Comparison of ENCODE assay signal across 14 cellular contexts in the genomic region with DNA sequence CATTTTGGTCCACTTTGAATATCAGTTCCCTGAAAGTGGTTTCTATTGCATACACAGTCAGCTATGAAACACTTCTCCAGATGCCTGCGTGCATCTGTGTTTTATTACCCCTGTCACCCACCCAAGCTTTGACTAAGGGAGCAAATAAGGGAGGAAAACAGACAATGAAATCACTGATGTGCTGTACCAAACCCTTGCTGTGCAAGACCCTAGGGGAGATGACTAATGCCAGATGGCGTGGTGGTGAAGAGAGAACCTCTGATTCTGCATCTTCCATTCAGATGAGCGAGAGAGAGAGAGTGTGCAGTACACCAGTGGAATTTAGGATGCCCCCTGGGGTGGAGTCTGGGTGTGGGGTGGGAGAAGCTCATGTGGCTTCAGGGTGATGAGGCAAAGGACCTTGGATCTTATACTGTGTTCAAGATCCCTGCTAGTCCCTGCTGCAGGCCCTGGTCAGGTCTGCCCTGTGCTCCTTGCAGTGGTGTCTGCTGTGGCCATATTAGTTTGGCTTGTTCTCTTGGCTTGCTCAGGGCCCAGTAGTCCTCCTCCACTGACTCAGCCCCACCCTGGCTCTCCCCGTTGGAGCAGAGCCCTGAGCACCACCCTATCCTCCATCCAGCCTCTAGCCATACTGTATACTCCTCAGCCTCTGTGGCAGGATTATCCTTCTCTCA. TPM values are rescaled to one million over a fixed set of nuclear protein-coding genes. Genes with fewer than 3 reads are reported as not detected.
A peak's percentile ranks its signal among the peaks of the same experiment; 100 is the strongest.
DNase-seq lines count a peak whose midpoint lies in the region; ATAC-seq and TF ChIP-seq lines count a peak whose summit lies in the region.
"Had no signal": no experiment of that assay in that cellular context is flagged by ENCODE, and none has a peak within 500 bp of the region (broad histone marks: within the 10 kb centered on the region; RNA-seq: fewer than 3 reads in every experiment).

No MANE protein-coding gene starts in this region.

- H3K4me1 Mint-ChIP-seq in natural killer cell treated with Interleukin-12 subunit alpha and Interleukin-12 subunit beta and Interleukin-15 and Interleukin-18, amount 100 ng/mL, for 72 hours (ENCODE audit: low read depth in 2 of 2) = no peaks in the 10 kb centered on the region

- H3K27me3 Mint-ChIP-seq in natural killer cell treated with Interleukin-12 subunit alpha and Interleukin-12 subunit beta and Interleukin-15 and Interleukin-18, amount 100 ng/mL, for 72 hours = peaks cover 13 to 19% of the 10 kb centered on the region in 2 donors

- TF ChIP-seq POLR2A in esophagus muscularis mucosa (IDR thresholded peaks at IDR 0.05; ENCODE audit: low read depth) = no peak
- TF ChIP-seq POLR2A in erythroblast (IDR thresholded peaks at IDR 0.05; ENCODE audit: low read length) = no peak

- ATAC-seq in natural killer cell treated with Interleukin-12 subunit alpha and Interleukin-12 subunit beta and Interleukin-15 and Interleukin-18, amount 100 ng/mL, for 72 hours = peak; percentile 46 to 60
- ATAC-seq in HG03378 (IDR thresholded peaks at IDR 0.05; ENCODE audit: unreplicated experiment) (no peak), HG02588 (IDR thresholded peaks at IDR 0.05; ENCODE audit: unreplicated experiment) (no peak)

- intact Hi-C loops in esophagus muscularis mucosa (cut with DNase I) = no loop called here

- CTCF ChIA-PET in AG04450 (lab: Charles Lee) = interaction anchor here (0.7 to 1.1 kb wide), 3 partner anchors 12 to 14 kb away, joined by 3 to 4 read pairs (median 4); no protein-coding TSS in a partner anchor

- H3K9me3 Mint-ChIP-seq in natural killer cell treated with Interleukin-12 subunit alpha and Interleukin-12 subunit beta and Interleukin-15 and Interleukin-18, amount 100 ng/mL, for 72 hours = no peaks in the 10 kb centered on the region

- peak; percentile 2 for DNase-seq in AG04450 (ENCODE audit: low read depth, low spot score)
- peak; percentile 90 for DNase-seq in MG63
- peak; percentile 91 for DNase-seq in esophagus muscularis mucosa (ENCODE audit: extremely low spot score)
- no peak for DNase-seq in natural killer cell treated with Interleukin-12 subunit alpha and Interleukin-12 subunit beta and Interleukin-15 and Interleukin-18, amount 100 ng/mL, for 72 hours (ENCODE audit: low spot score)
- no peak for DNase-seq in activated naive CD4-positive, alpha-beta T cell treated with anti-CD3 and anti-CD28 coated beads, Interleukin-2, amount 50 U/mL, for 16 hours
- DNase-seq in erythroblast (lab: John Stamatoyannopoulos, UW) = no peak
- DNase-seq: central memory CD4-positive, alpha-beta T cell; hippocampal formation; NCI-H1105; stimulated activated CD4-positive, alpha-beta T cell treated with anti-CD3 and anti-CD28 coated beads, Interleukin-4, amount 100 ng/mL, for 1 hour; T-helper 2 cell had no signal

- no peak overlapping the region for H3K27ac ChIP-seq in AG04450 (ENCODE audit: low read depth, low read length)
- H3K27ac ChIP-seq in esophagus muscularis mucosa (replicated peaks in 1 of 4) = peak overlapping the region in 2 of 4 donors; percentile 10 to 40
- H3K27ac ChIP-seq: BLaER1 had no signal

- H3K4me3 ChIP-seq in AG04450 (ENCODE audit: low read depth, low read length) (no peak overlapping the region), MG63 (no peak overlapping the region), esophagus muscularis mucosa (no peak overlapping the region)
- H3K4me3 ChIP-seq: BLaER1 had no signal

- no peak for TF ChIP-seq CTCF in AG04450 (IDR thresholded peaks at IDR 0.05; ENCODE audit: low read depth, low read length)
- no peak for TF ChIP-seq CTCF in esophagus muscularis mucosa (IDR thresholded peaks at IDR 0.05)

- H3K9me3 ChIP-seq in AG04450 (ENCODE audit: control insufficient read depth, insufficient read depth, low read length) (no peaks in the 10 kb centered on the region), MG63 (no peaks in the 10 kb centered on the region), esophagus muscularis mucosa (no peaks in the 10 kb centered on the region)
- H3K9me3 ChIP-seq: BLaER1 had no signal

- H3K27me3 ChIP-seq in AG04450 (ENCODE audit: control insufficient read depth, insufficient read depth, low read length) = peaks cover 7% of the 10 kb centered on the region
- no peaks in the 10 kb centered on the region for H3K27me3 ChIP-seq in MG63
- no peaks in the 10 kb centered on the region for H3K27me3 ChIP-seq in esophagus muscularis mucosa
- H3K27me3 ChIP-seq: BLaER1 had no signal

- 76% methylated on average over 4 of the region's 4 CpGs for WGBS in esophagus muscularis mucosa

- POLR2A ChIA-PET in AG04450 (lab: Yijun Ruan, JAX) = no interaction called here

- no peak overlapping the region for H3K4me3 Mint-ChIP-seq in natural killer cell treated with Interleukin-12 subunit alpha and Interleukin-12 subunit beta and Interleukin-15 and Interleukin-18, amount 100 ng/mL, for 72 hours

- peaks cover 0 to 4% (median 0%) of the 10 kb centered on the region in 4 donors for H3K4me1 ChIP-seq in esophagus muscularis mucosa
- H3K4me1 ChIP-seq: BLaER1 had no signal

- no peak for TF ChIP-seq EP300 in esophagus muscularis mucosa (IDR thresholded peaks at IDR 0.05)

- H3K27ac Mint-ChIP-seq in natural killer cell treated with Interleukin-12 subunit alpha and Interleukin-12 subunit beta and Interleukin-15 and Interleukin-18, amount 100 ng/mL, for 72 hours = no peak overlapping the region

- H3K36me3 ChIP-seq in MG63 = no peaks in the 10 kb centered on the region
- no peaks in the 10 kb centered on the region for H3K36me3 ChIP-seq in esophagus muscularis mucosa
- H3K36me3 ChIP-seq: BLaER1 had no signal

- H3K36me3 Mint-ChIP-seq in natural killer cell treated with Interleukin-12 subunit alpha and Interleukin-12 subunit beta and Interleukin-15 and Interleukin-18, amount 100 ng/mL, for 72 hours = no peaks in the 10 kb centered on the region

RNA-seq across cellular contexts. Expression of gene CLCA1, which starts 18.5 kb away (rescaled TPM):
- not detected in 2 replicates for polyA plus RNA-seq in AG04450 (2011; rRNA removed)
- not detected in 2 replicates for polyA minus RNA-seq in AG04450 (2011; rRNA and poly(A)+ RNA removed)
- not detected in 2 replicates for total RNA-seq in MG63 (2014; rRNA removed; shearing (Covaris generic); ENCODE audit: low replicate concordance)
- total RNA-seq in esophagus muscularis mucosa = under 1 TPM in 1 of 4 donors, not detected in 3; 0.11 TPM
- total RNA-seq in natural killer cell treated with Interleukin-12 subunit alpha and Interleukin-12 subunit beta and Interleukin-15 and Interleukin-18, amount 100 ng/mL, for 72 hours = not detected

RNA-seq across cellular contexts. Expression of gene CLCA4, which starts 59.6 kb away (rescaled TPM):
- polyA plus RNA-seq in AG04450 (2011; rRNA removed) = not detected in 2 replicates
- not detected in 2 replicates for polyA minus RNA-seq in AG04450 (2011; rRNA and poly(A)+ RNA removed)
- not detected in 2 replicates for total RNA-seq in MG63 (2014; rRNA removed; shearing (Covaris generic); ENCODE audit: low replicate concordance)
- total RNA-seq in esophagus muscularis mucosa = 1 to 10 TPM in 2 of 4 donors, not detected in 2; 1.4 to 1.7 TPM
- not detected for total RNA-seq in natural killer cell treated with Interleukin-12 subunit alpha and Interleukin-12 subunit beta and Interleukin-15 and Interleukin-18, amount 100 ng/mL, for 72 hours

Comparison
In these comparisons a context has a peak if more than half of its experiments do, and no peak if none do; other contexts are left out.
1. DNase-seq: peak in AG04450 (single experiment), MG63 (single experiment) and esophagus muscularis mucosa (single experiment); none in natural killer cell treated with Interleukin-12 subunit alpha and Interleukin-12 subunit beta and Interleukin-15 and Interleukin-18, amount 100 ng/mL, for 72 hours (single experiment), activated naive CD4-positive, alpha-beta T cell treated with anti-CD3 and anti-CD28 coated beads, Interleukin-2, amount 50 U/mL, for 16 hours (single experiment) and erythroblast (0 of 2).
2. ATAC-seq: peak in natural killer cell treated with Interleukin-12 subunit alpha and Interleukin-12 subunit beta and Interleukin-15 and Interleukin-18, amount 100 ng/mL, for 72 hours (2 of 2); none in HG03378 (single experiment) and HG02588 (single experiment).